In the genomic region with DNA sequence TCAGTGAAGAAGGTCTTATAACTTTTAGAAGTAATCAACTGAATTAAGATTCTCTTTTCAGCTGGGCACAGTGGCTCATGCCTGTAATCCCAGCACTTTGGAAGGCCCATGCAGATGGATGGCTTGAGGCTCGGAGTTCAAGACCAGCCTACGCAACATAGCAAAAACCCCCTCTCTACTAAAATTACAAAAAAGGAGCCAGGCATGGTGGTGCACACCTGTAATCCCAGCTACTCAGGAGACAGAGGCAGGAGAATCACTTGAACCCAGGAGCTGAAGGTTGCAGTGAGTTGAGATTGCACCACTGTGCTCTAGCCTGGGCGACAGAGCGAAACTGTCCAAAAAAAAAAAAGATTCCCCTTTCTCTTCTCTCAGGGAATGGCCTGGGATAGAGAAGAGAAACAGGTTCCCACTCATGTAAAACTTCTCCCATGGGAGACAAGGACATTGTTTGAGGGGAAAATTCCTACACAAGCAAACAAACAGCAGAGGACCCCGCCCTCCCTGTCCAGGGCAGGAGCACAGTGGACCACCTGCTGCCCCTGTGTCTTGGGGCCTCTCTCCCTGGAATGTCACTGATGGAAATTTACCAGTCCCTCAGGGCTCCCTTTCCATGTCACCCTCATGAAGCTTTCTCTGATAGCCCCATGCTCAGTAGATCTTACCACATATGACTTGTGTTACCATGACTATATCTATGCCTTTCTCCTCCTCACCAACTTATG, we compare ENCODE assay signal across 15 cellular contexts. TPM values are rescaled to one million over a fixed set of nuclear protein-coding genes. Genes with fewer than 3 reads are reported as not detected.
DNase-seq lines count a peak whose midpoint lies in the region; ATAC-seq and TF ChIP-seq lines count a peak whose summit lies in the region.
"Had no signal": no experiment of that assay in that cellular context is flagged by ENCODE, and none has a peak within 500 bp of the region (broad histone marks: within the 10 kb centered on the region; RNA-seq: fewer than 3 reads in every experiment).

No MANE protein-coding gene starts in this region.

- H3K9me3 ChIP-seq in Peyer's patch (no peaks in the 10 kb centered on the region), PC-9 (ENCODE audit: insufficient read depth, low read depth) (no peaks in the 10 kb centered on the region)

- POLR2A ChIA-PET in PC-9 (lab: Charles Lee; ENCODE audit: unreplicated experiment) = no interaction called here

- H3K27ac ChIP-seq in Peyer's patch (peak overlapping the region in 1 of 4 donors; percentile 11), coronary artery (no peak overlapping the region), PC-9 (no peak overlapping the region)
- H3K27ac ChIP-seq: SK-N-MC had no signal

- H3K4me3 ChIP-seq in Peyer's patch (no peak overlapping the region), coronary artery (no peak overlapping the region), PC-9 (no peak overlapping the region)
- H3K4me3 ChIP-seq: SK-N-MC, skin epidermis had no signal

- H3K36me3 Mint-ChIP-seq in activated naive CD4-positive, alpha-beta T cell treated with anti-CD3 and anti-CD28 coated beads, Interleukin-2, amount 10 ng/mL, durations not matched to agents 7 days and 5 days = peaks cover 72% of the 10 kb centered on the region
- H3K36me3 Mint-ChIP-seq in stimulated activated naive CD8-positive, alpha-beta T cell treated with anti-CD3 and anti-CD28 coated beads, Interleukin-15, Interleukin-2, amounts not matched to agents 100 ng/mL and 50 ng/mL, for 24 hours (ENCODE audit: low read depth) = peaks cover 91% of the 10 kb centered on the region
- H3K36me3 Mint-ChIP-seq: WTC11 had no signal

- no peaks in the 10 kb centered on the region for H3K27me3 Mint-ChIP-seq in activated naive CD4-positive, alpha-beta T cell treated with anti-CD3 and anti-CD28 coated beads, Interleukin-2, amount 10 ng/mL, durations not matched to agents 7 days and 5 days
- H3K27me3 Mint-ChIP-seq in stimulated activated naive CD8-positive, alpha-beta T cell treated with anti-CD3 and anti-CD28 coated beads, Interleukin-15, Interleukin-2, amounts not matched to agents 100 ng/mL and 50 ng/mL, for 24 hours = no peaks in the 10 kb centered on the region

- no peak for DNase-seq in activated naive CD4-positive, alpha-beta T cell treated with anti-CD3 and anti-CD28 coated beads, Interleukin-2, amount 10 ng/mL, durations not matched to agents 7 days and 5 days
- no peak for DNase-seq in activated naive CD4-positive, alpha-beta T cell treated with anti-CD3 and anti-CD28 coated beads, Interleukin-2, amount 50 U/mL, for 16 hours
- DNase-seq in Peyer's patch (peak in 2 of 3 donors; percentile 12 to 42), coronary artery (ENCODE audit: low spot score) (peak; percentile 38), PC-9 (no peak)
- no peak for DNase-seq in activated CD4-positive, CD25-positive, alpha-beta regulatory T cell treated with anti-CD3 and anti-CD28 coated beads, Interleukin-2, amount 50 U/mL, for 72 hours
- DNase-seq: effector memory CD4-positive, alpha-beta T cell; NCI-H2081; NCI-H524 treated with DMSO at 0.1 percent for 48 hours; posterior cingulate gyrus had no signal

- no peaks in the 10 kb centered on the region for H3K9me3 Mint-ChIP-seq in activated naive CD4-positive, alpha-beta T cell treated with anti-CD3 and anti-CD28 coated beads, Interleukin-2, amount 10 ng/mL, durations not matched to agents 7 days and 5 days
- no peaks in the 10 kb centered on the region for H3K9me3 Mint-ChIP-seq in stimulated activated naive CD8-positive, alpha-beta T cell treated with anti-CD3 and anti-CD28 coated beads, Interleukin-15, Interleukin-2, amounts not matched to agents 100 ng/mL and 50 ng/mL, for 24 hours
- H3K9me3 Mint-ChIP-seq: WTC11 had no signal

- CTCF ChIA-PET in activated naive CD4-positive, alpha-beta T cell treated with anti-CD3 and anti-CD28 coated beads, Interleukin-2, amount 10 ng/mL, durations not matched to agents 7 days and 5 days (lab: Charles Lee) = interaction anchor here (1.6 to 2.3 kb wide), 2 partner anchors 10 to 30 kb away, joined by 6 to 7 read pairs; no protein-coding TSS in a partner anchor
- CTCF ChIA-PET in PC-9 (lab: Charles Lee) = no interaction called here

- H3K27ac Mint-ChIP-seq in activated naive CD4-positive, alpha-beta T cell treated with anti-CD3 and anti-CD28 coated beads, Interleukin-2, amount 10 ng/mL, durations not matched to agents 7 days and 5 days = peak overlapping the region; percentile 76
- peak overlapping the region; percentile 97 for H3K27ac Mint-ChIP-seq in stimulated activated naive CD8-positive, alpha-beta T cell treated with anti-CD3 and anti-CD28 coated beads, Interleukin-15, Interleukin-2, amounts not matched to agents 100 ng/mL and 50 ng/mL, for 24 hours
- H3K27ac Mint-ChIP-seq: WTC11 had no signal

- TF ChIP-seq CTCF in Peyer's patch (IDR thresholded peaks at IDR 0.05) = no peak
- no peak for TF ChIP-seq CTCF in coronary artery (IDR thresholded peaks at IDR 0.05)
- no peak for TF ChIP-seq CTCF in PC-9 (conservative IDR thresholded peaks at IDR 0.05)

- H3K36me3 ChIP-seq in Peyer's patch (no peaks in the 10 kb centered on the region), PC-9 (ENCODE audit: low read depth) (no peaks in the 10 kb centered on the region)

- H3K4me1 ChIP-seq in Peyer's patch = peaks cover 7 to 22% (median 16%) of the 10 kb centered on the region in 4 donors
- peaks cover 22% of the 10 kb centered on the region for H3K4me1 ChIP-seq in PC-9 (replicated peaks; ENCODE audit: insufficient read depth)

- H4K20me1 ChIP-seq in PC-9 (ENCODE audit: insufficient read depth) = no peaks in the 10 kb centered on the region

- no TSS peak for BruUV-seq in PC-9 (replicated peaks; lab: Mats Ljungman, UMichigan)

- no peaks in the 10 kb centered on the region for H3K79me2 ChIP-seq in PC-9 (ENCODE audit: low read depth)

- peaks cover 17% of the 10 kb centered on the region; the same call in 1 of the 2 replicates for H3F3A ChIP-seq in PC-9 (ENCODE audit: insufficient read depth, low read depth)

- H3K4me1 Mint-ChIP-seq in activated naive CD4-positive, alpha-beta T cell treated with anti-CD3 and anti-CD28 coated beads, Interleukin-2, amount 10 ng/mL, durations not matched to agents 7 days and 5 days = peaks cover 78% of the 10 kb centered on the region
- H3K4me1 Mint-ChIP-seq in stimulated activated naive CD8-positive, alpha-beta T cell treated with anti-CD3 and anti-CD28 coated beads, Interleukin-15, Interleukin-2, amounts not matched to agents 100 ng/mL and 50 ng/mL, for 24 hours (ENCODE audit: low read depth) = peaks cover 73% of the 10 kb centered on the region

- H3K9me2 ChIP-seq in PC-9 (ENCODE audit: insufficient read depth) = no peaks in the 10 kb centered on the region

- no peak overlapping the region for H2AFZ ChIP-seq in PC-9

- H3K27me3 ChIP-seq in Peyer's patch (no peaks in the 10 kb centered on the region), PC-9 (ENCODE audit: insufficient read depth, low read depth) (no peaks in the 10 kb centered on the region)

- no peak for TF ChIP-seq POLR2A in Peyer's patch (IDR thresholded peaks at IDR 0.05)

- H3K4me3 Mint-ChIP-seq in activated naive CD4-positive, alpha-beta T cell treated with anti-CD3 and anti-CD28 coated beads, Interleukin-2, amount 10 ng/mL, durations not matched to agents 7 days and 5 days = peak overlapping the region; percentile 81
- peak overlapping the region; percentile 90 for H3K4me3 Mint-ChIP-seq in stimulated activated naive CD8-positive, alpha-beta T cell treated with anti-CD3 and anti-CD28 coated beads, Interleukin-15, Interleukin-2, amounts not matched to agents 100 ng/mL and 50 ng/mL, for 24 hours
- H3K4me3 Mint-ChIP-seq: WTC11 had no signal

- intact Hi-C loops in PC-9 (cut with micrococcal nuclease; ENCODE audit: unreplicated experiment) = no loop called here

- no peak overlapping the region for H3K4me2 ChIP-seq in PC-9

- no peak for ATAC-seq in HG02678 (IDR thresholded peaks at IDR 0.05; ENCODE audit: unreplicated experiment)
- ATAC-seq: WTC11 had no signal

RNA-seq across cellular contexts. Expression of a gene that starts 5.6 kb away (rescaled TPM):
- total RNA-seq in Peyer's patch (10 to 100 TPM in 1 of 4 donors, 1 to 10 TPM in 2, under 1 TPM in 1; 0.70 to 16.5 (median 1.9) TPM), PC-9 (2021) (not detected in 2 replicates)

RNA-seq across cellular contexts. Expression of a gene that starts 32.3 kb away (rescaled TPM):
- 100 to 1,000 TPM in 2 of 4 donors, 10 to 100 TPM in 2; 66.4 to 166 (median 101) TPM for total RNA-seq in Peyer's patch
- 98.2 and 131 TPM in 2 replicates for total RNA-seq in PC-9 (2021)

Comparison
In these comparisons a context has a peak if more than half of its experiments do, and no peak if none do; other contexts are left out.
1. DNase-seq: peak in Peyer's patch (2 of 3) and coronary artery (single experiment); none in activated naive CD4-positive, alpha-beta T cell treated with anti-CD3 and anti-CD28 coated beads, Interleukin-2, amount 10 ng/mL, durations not matched to agents 7 days and 5 days (single experiment), activated naive CD4-positive, alpha-beta T cell treated with anti-CD3 and anti-CD28 coated beads, Interleukin-2, amount 50 U/mL, for 16 hours (single experiment), PC-9 (0 of 2) and activated CD4-positive, CD25-positive, alpha-beta regulatory T cell treated with anti-CD3 and anti-CD28 coated beads, Interleukin-2, amount 50 U/mL, for 72 hours (single experiment).